31 cellular contexts compared by ENCODE assay signal in the genomic region with DNA sequence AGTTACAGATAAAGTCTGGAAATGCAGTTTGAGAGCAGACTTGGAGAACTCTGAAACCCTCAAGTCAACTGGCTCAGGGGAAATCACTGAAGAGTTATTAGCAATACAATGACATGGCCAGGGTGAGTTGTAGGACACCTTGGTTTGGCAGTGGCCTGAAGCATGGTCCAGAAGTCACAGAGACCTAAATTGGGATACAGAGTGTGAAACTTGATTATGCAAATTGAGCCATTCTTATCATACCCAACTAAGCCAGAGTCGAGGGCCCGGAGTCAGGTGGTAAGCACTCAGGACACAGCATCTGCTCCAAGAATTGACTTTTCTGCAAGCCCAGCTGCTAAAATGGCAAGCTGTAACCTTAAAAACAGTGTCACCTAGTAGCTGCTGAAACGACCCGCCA.
"Had no signal": no experiment of that assay in that cellular context is flagged by ENCODE, and none has a peak within 500 bp of the region (broad histone marks: within the 10 kb centered on the region; RNA-seq: fewer than 3 reads in every experiment).

No MANE protein-coding gene starts in this region.

- DNase-seq: activated CD4-positive, alpha-beta T cell treated with anti-CD3 and anti-CD28 coated beads, Interleukin-2, amount 10 ng/mL, durations not matched to agents 24 days and 14 days; activated CD4-positive, alpha-beta T cell treated with anti-CD3 and anti-CD28 coated beads, Interleukin-2, amount 50 U/mL, for 4 hours; activated CD8-positive, alpha-beta T cell treated with anti-CD3 and anti-CD28 coated beads for 36 hours; activated effector memory CD4-positive, alpha-beta T cell treated with anti-CD3 and anti-CD28 coated beads, Interleukin-2, amount 50 U/mL, for 16 hours; activated naive CD4-positive, alpha-beta T cell; activated naive CD4-positive, alpha-beta T cell treated with anti-CD3 and anti-CD28 coated beads, Interleukin-2, amount 50 U/mL, for 16 hours; activated naive CD8-positive, alpha-beta T cell treated with anti-CD3 and anti-CD28 coated beads for 36 hours; activated T-cell treated with anti-CD3 and anti-CD28 coated beads, Interleukin-2, amount 50 U/mL, for 1 hour; activated T-cell treated with anti-CD3 and anti-CD28 coated beads, Interleukin-2, amount 50 U/mL, for 72 hours; amniotic stem cell; Kasumi-1; KG1; NCI-H1092 treated with DMSO at 0.1 percent for 48 hours; NCI-H1417; NCI-H146; NCI-H187; NCI-H2081; NCI-H2171 treated with DMSO at 0.1 percent for 48 hours; NCI-H2227 treated with DMSO at 0.1 percent for 48 hours; NCI-H446; NCI-H510A treated with DMSO at 0.1 percent for 48 hours; SIG-M5; T-helper 1 cell; T-helper 2 cell; T-helper 9 cell had no signal

- H3K36me3 Mint-ChIP-seq: activated naive CD8-positive, alpha-beta T cell treated with anti-CD3 and anti-CD28 coated beads for 36 hours had no signal

- H3K9me3 Mint-ChIP-seq: activated CD4-positive, alpha-beta T cell treated with anti-CD3 and anti-CD28 coated beads, Interleukin-2, amount 10 ng/mL, durations not matched to agents 24 days and 14 days; activated CD8-positive, alpha-beta T cell treated with anti-CD3 and anti-CD28 coated beads for 36 hours; activated naive CD8-positive, alpha-beta T cell treated with anti-CD3 and anti-CD28 coated beads for 36 hours; activated T-cell treated with anti-CD3 and anti-CD28 coated beads, Interleukin-2, amount 50 U/mL, for 72 hours; activated T-helper 17 cell treated with anti-CD3 and anti-CD28 coated beads, Interleukin-2, amount 50 U/mL, for 72 hours had no signal

- H3K4me3 ChIP-seq: ascending aorta, cardiac muscle cell had no signal

- H3K27me3 ChIP-seq: ascending aorta, cardiac muscle cell had no signal

- ATAC-seq: activated CD8-positive, alpha-beta T cell treated with anti-CD3 and anti-CD28 coated beads for 36 hours; activated T-cell treated with anti-CD3 and anti-CD28 coated beads, Interleukin-2, amount 50 U/mL, for 72 hours; activated T-helper 17 cell treated with anti-CD3 and anti-CD28 coated beads, Interleukin-2, amount 50 U/mL, for 72 hours; Panc1; SK-N-SH treated with all-trans-retinoic acid at 6 μM for 48 hours had no signal

- H3K27me3 Mint-ChIP-seq: activated CD4-positive, alpha-beta T cell treated with anti-CD3 and anti-CD28 coated beads, Interleukin-2, amount 10 ng/mL, durations not matched to agents 24 days and 14 days; activated CD8-positive, alpha-beta T cell treated with anti-CD3 and anti-CD28 coated beads for 36 hours; activated T-helper 17 cell treated with anti-CD3 and anti-CD28 coated beads, Interleukin-2, amount 50 U/mL, for 72 hours had no signal

- H3K4me1 Mint-ChIP-seq: activated CD4-positive, alpha-beta T cell treated with anti-CD3 and anti-CD28 coated beads, Interleukin-2, amount 10 ng/mL, durations not matched to agents 24 days and 14 days; activated naive CD8-positive, alpha-beta T cell treated with anti-CD3 and anti-CD28 coated beads for 36 hours; activated T-helper 17 cell treated with anti-CD3 and anti-CD28 coated beads, Interleukin-2, amount 50 U/mL, for 72 hours had no signal

- H3K4me3 Mint-ChIP-seq: activated CD4-positive, alpha-beta T cell treated with anti-CD3 and anti-CD28 coated beads, Interleukin-2, amount 10 ng/mL, durations not matched to agents 24 days and 14 days; activated CD8-positive, alpha-beta T cell treated with anti-CD3 and anti-CD28 coated beads for 36 hours; activated naive CD8-positive, alpha-beta T cell treated with anti-CD3 and anti-CD28 coated beads for 36 hours; activated T-cell treated with anti-CD3 and anti-CD28 coated beads, Interleukin-2, amount 50 U/mL, for 72 hours; activated T-helper 17 cell treated with anti-CD3 and anti-CD28 coated beads, Interleukin-2, amount 50 U/mL, for 72 hours had no signal

- H3K36me3 ChIP-seq: ascending aorta, cardiac muscle cell had no signal

- H3K27ac Mint-ChIP-seq: activated CD4-positive, alpha-beta T cell treated with anti-CD3 and anti-CD28 coated beads, Interleukin-2, amount 10 ng/mL, durations not matched to agents 24 days and 14 days; activated CD8-positive, alpha-beta T cell treated with anti-CD3 and anti-CD28 coated beads for 36 hours; activated naive CD8-positive, alpha-beta T cell treated with anti-CD3 and anti-CD28 coated beads for 36 hours; activated T-cell treated with anti-CD3 and anti-CD28 coated beads, Interleukin-2, amount 50 U/mL, for 72 hours; activated T-helper 17 cell treated with anti-CD3 and anti-CD28 coated beads, Interleukin-2, amount 50 U/mL, for 72 hours had no signal

- H3K27ac ChIP-seq: ascending aorta, cardiac muscle cell, VCaP had no signal

- H3K4me1 ChIP-seq: ascending aorta had no signal

- H3K9me3 ChIP-seq: ascending aorta had no signal
